In genomic region chr3:61251174-61251972, GRCh38 we compare ENCODE assay signal across 8 cellular contexts. TPM values are rescaled to one million over a fixed set of nuclear protein-coding genes. Genes with fewer than 3 reads are reported as not detected.
DNase-seq lines count a peak whose midpoint lies in the region; ATAC-seq, FAIRE-seq and TF ChIP-seq lines count a peak whose summit lies in the region.

FHIT (minus strand) TSS chr3:61251452.

- peaks cover 0 to under 1% (median 0%) of the 10 kb centered on the region in 5 experiments for H3K9me3 Mint-ChIP-seq in brain

- peak; percentile 89 for DNase-seq in A172 (ENCODE audit: low spot score)
- DNase-seq in NCI-H2107 (lab: John Stamatoyannopoulos, UW) = peak; percentile 71
- DNase-seq in iPS DF 4.7 (ENCODE audit: extremely low read depth, low spot score) = peak; percentile 86
- DNase-seq in sciatic nerve (ENCODE audit: low spot score) = peak; percentile 97

- peak; percentile 74 for FAIRE-seq in TTC549 (lab: Jason Lieb, UNC)

- no peaks in the 10 kb centered on the region for H3K27me3 Mint-ChIP-seq in brain

- intact Hi-C loops in sciatic nerve (cut with DNase I) = no loop called here

- no peak for TF ChIP-seq CTCF in brain (conservative IDR thresholded peaks at IDR 0.05)

- H3K36me3 Mint-ChIP-seq in brain = no peaks in the 10 kb centered on the region

- peak within 1 kb of the TSS; percentile 85 to 91 (median 89) for H3K4me3 Mint-ChIP-seq in brain

- peaks cover 39% of the 10 kb centered on the region for H3K4me1 Mint-ChIP-seq in brain

- ATAC-seq in GM18519 (IDR thresholded peaks at IDR 0.05; ENCODE audit: low FRiP score, unreplicated experiment) (peak; percentile 85), HG03045 (IDR thresholded peaks at IDR 0.05; ENCODE audit: unreplicated experiment) (peak; percentile 88), sciatic nerve (peak; percentile 100)

- peak within 1 kb of the TSS; percentile 84 to 96 (median 90) for H3K27ac Mint-ChIP-seq in brain

RNA-seq across cellular contexts. Expression of gene FHIT, which starts in this region (rescaled TPM):
- total RNA-seq in A172 (2014; rRNA removed; shearing (Covaris generic)) = 0.10 and 1.3 TPM in 2 replicates
- 6.6 TPM for polyA plus RNA-seq in brain (ENCODE audit: insufficient read depth, low read depth, low replicate concordance)
- total RNA-seq in sciatic nerve = 10.2 TPM

Comparison
In these comparisons a context has a peak if more than half of its experiments do, and no peak if none do; other contexts are left out.
1. Peak in every context shown above with its lines: DNase-seq and ATAC-seq.